ENCODE assay signal across 28 cellular contexts in genomic region chr19:32852216-32852615, GRCh38. TPM values are rescaled to one million over a fixed set of nuclear protein-coding genes. Genes with fewer than 3 reads are reported as not detected.
"Had no signal": no experiment of that assay in that cellular context is flagged by ENCODE, and none has a peak within 500 bp of the region (broad histone marks: within the 10 kb centered on the region; RNA-seq: fewer than 3 reads in every experiment).

No MANE protein-coding gene starts in this region.

- ATAC-seq: effector memory CD8-positive, alpha-beta T cell; esophagus mucosa; gastrocnemius medialis; heart right ventricle; left cardiac atrium; left lung; left ventricle myocardium superior; lower lobe of right lung had no signal

- FAIRE-seq: endometrium, islet of Langerhans, keratinocyte had no signal

- H3K4me3 ChIP-seq: colonic mucosa, esophagus squamous epithelium, gastrocnemius medialis, heart right ventricle, left lung, lower lobe of right lung had no signal

- H3K4me1 Mint-ChIP-seq: endodermal cell had no signal

- H3K4me1 ChIP-seq: colonic mucosa, esophagus squamous epithelium, gastrocnemius medialis, heart right ventricle, left lung, lower lobe of right lung had no signal

- H3K9me3 ChIP-seq: colonic mucosa, esophagus squamous epithelium, gastrocnemius medialis, heart right ventricle, left lung, lower lobe of right lung had no signal

- H3K36me3 ChIP-seq: colonic mucosa, esophagus squamous epithelium, gastrocnemius medialis, heart right ventricle, left lung, lower lobe of right lung had no signal

- DNase-seq: colonic mucosa; cortex of kidney; effector CD8-positive, alpha-beta T cell; effector memory CD8-positive, alpha-beta T cell; endodermal cell; erythroblast; esophagus squamous epithelium; foreskin fibroblast; foreskin melanocyte; gastrocnemius medialis; glutamatergic neuron; heart right ventricle; hippocampal formation; left cardiac atrium; left lung; left ventricle myocardium superior; lower lobe of right lung; mesenchymal stem cell; midbrain had no signal

- H3K27ac Mint-ChIP-seq: dendritic cell treated with granulocyte-macrophage colony-stimulating factor and Interleukin-4, amounts not matched to agents 40 ng/mL and 50 ng/mL, for 4 days; effector memory CD8-positive, alpha-beta T cell; endodermal cell had no signal

- H3K27me3 Mint-ChIP-seq: dendritic cell treated with granulocyte-macrophage colony-stimulating factor and Interleukin-4, amounts not matched to agents 40 ng/mL and 50 ng/mL, for 4 days; effector memory CD8-positive, alpha-beta T cell had no signal

- H3K27ac ChIP-seq: colonic mucosa, epithelial cell of prostate, esophagus squamous epithelium, gastrocnemius medialis, heart right ventricle, left lung, lower lobe of right lung had no signal

- H3K4me3 Mint-ChIP-seq: dendritic cell treated with granulocyte-macrophage colony-stimulating factor and Interleukin-4, amounts not matched to agents 40 ng/mL and 50 ng/mL, for 4 days; effector memory CD8-positive, alpha-beta T cell; endodermal cell had no signal

- H3K9me3 Mint-ChIP-seq: dendritic cell treated with granulocyte-macrophage colony-stimulating factor and Interleukin-4, amounts not matched to agents 40 ng/mL and 50 ng/mL, for 4 days; effector memory CD8-positive, alpha-beta T cell had no signal

- H3K27me3 ChIP-seq: colonic mucosa, esophagus squamous epithelium, gastrocnemius medialis, heart right ventricle, left lung had no signal

RNA-seq across cellular contexts. Expression of gene SLC7A9, which starts 17.4 kb away (rescaled TPM):
- total RNA-seq: glomerular endothelial cell, kidney epithelial cell, left ventricle myocardium superior, mononuclear cell had no signal
